Comparison of ENCODE assay signal across 1 cellular context in the genomic region with DNA sequence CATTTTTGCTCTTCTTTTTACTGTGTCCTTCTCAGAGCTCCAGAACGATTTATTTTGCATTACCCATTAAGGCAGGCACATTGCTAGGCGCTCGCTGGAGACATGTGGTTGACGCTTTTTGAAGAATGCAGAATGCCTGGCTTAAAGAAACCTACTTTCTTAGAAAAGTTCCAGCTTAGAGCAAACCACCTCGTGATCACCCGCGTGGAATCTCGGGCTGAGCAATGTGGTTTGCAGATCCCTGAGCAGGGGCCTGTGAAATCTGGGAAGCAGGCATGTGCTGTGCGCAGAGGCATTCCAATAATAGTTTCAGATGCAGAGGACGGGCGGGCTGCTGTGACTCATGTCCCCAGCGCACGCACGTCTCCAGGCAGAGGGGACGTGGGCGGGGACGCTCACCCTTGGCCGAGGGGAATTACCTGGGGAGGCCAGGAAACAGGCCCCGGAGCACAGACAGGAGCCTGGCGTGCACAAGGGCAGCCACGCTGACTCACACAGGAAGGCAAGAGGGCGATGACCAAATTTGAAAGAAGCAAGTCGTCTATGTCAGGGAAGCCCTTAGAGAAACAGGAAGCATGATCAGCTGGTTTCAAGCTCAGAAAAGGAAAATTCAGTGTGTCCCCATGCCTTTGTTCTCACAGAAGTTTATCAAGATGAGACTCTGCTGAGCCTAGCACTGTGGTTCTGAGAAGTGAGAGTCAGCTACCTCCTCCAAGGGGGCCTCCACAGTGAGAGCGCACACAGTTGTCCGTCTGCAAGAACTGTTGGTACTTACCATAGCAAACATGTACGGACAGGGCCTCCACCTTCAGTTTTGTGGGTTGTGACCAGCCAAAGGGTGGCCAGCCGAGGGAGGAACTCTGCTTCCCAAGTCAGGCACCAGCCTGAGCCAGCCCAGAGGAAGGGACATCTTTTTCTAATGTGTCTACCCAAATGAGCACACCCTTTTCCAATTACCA.
A peak's percentile ranks its signal among the peaks of the same experiment; 100 is the strongest.
TF ChIP-seq lines count a peak whose summit lies in the region.

No MANE protein-coding gene starts in this region.

TF ChIP-seq in HCT116, 20 proteins besides CTCF, POLR2A, EP300 and RAD21 (continued from another document):
- TF ChIP-seq EZH2phosphoT487 (IDR thresholded peaks at IDR 0.05; ENCODE audit: borderline replicate concordance) (no peak), TCF7L2 (IDR thresholded peaks at IDR 0.05; ENCODE audit: borderline replicate concordance, extremely low read depth, insufficient read depth, insufficient read length) (peak; percentile 91), ZFX (IDR thresholded peaks at IDR 0.05) (peak; percentile 63), REST (IDR thresholded peaks at IDR 0.05; ENCODE audit: low read depth) (no peak)
- TF ChIP-seq, protein P1, sequence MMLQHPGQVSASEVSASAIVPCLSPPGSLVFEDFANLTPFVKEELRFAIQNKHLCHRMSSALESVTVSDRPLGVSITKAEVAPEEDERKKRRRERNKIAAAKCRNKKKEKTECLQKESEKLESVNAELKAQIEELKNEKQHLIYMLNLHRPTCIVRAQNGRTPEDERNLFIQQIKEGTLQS (IDR thresholded peaks at IDR 0.05): no peak
